ENCODE assay signal across 13 cellular contexts in genomic region chr17:69819316-69820087, GRCh38.
A peak's percentile ranks its signal among the peaks of the same experiment; 100 is the strongest.
DNase-seq lines count a peak whose midpoint lies in the region; ATAC-seq and TF ChIP-seq lines count a peak whose summit lies in the region.
"Had no signal": no experiment of that assay in that cellular context is flagged by ENCODE, and none has a peak within 500 bp of the region (broad histone marks: within the 10 kb centered on the region; RNA-seq: fewer than 3 reads in every experiment).

No MANE protein-coding gene starts in this region.

- peaks cover 1% of the 10 kb centered on the region for H3K27me3 Mint-ChIP-seq in GM23338 (ENCODE audit: insufficient read depth, low read depth, poor library complexity)
- H3K27me3 Mint-ChIP-seq: activated CD4-positive, alpha-beta T cell treated with anti-CD3 and anti-CD28 coated beads, Interleukin-2, amount 10 ng/mL, durations not matched to agents 7 days and 5 days had no signal

- peaks cover 14% of the 10 kb centered on the region for H3K9me3 Mint-ChIP-seq in GM23338

- no peaks in the 10 kb centered on the region for H3F3A ChIP-seq in GM23338 (replicated peaks; ENCODE audit: low read depth)

- H3K79me2 ChIP-seq in GM23338 (replicated peaks; ENCODE audit: insufficient read depth), result no peaks in the 10 kb centered on the region

- no peaks in the 10 kb centered on the region for H3K36me3 ChIP-seq in GM23338 (ENCODE audit: insufficient read depth)

- H3K4me3 Mint-ChIP-seq in GM23338, result no peak overlapping the region
- H3K4me3 Mint-ChIP-seq: activated CD4-positive, alpha-beta T cell treated with anti-CD3 and anti-CD28 coated beads, Interleukin-2, amount 10 ng/mL, durations not matched to agents 7 days and 5 days had no signal

- H3K27me3 ChIP-seq in GM23338 (ENCODE audit: insufficient read depth), result no peaks in the 10 kb centered on the region

- H2AFZ ChIP-seq in GM23338, result no peak overlapping the region

- H3K4me1 Mint-ChIP-seq in GM23338, result no peaks in the 10 kb centered on the region
- H3K4me1 Mint-ChIP-seq: activated CD4-positive, alpha-beta T cell treated with anti-CD3 and anti-CD28 coated beads, Interleukin-2, amount 10 ng/mL, durations not matched to agents 7 days and 5 days had no signal

- H4K20me1 ChIP-seq in GM23338 (replicated peaks; ENCODE audit: insufficient read depth), result no peaks in the 10 kb centered on the region

- DNase-seq in AG08396 (ENCODE audit: low spot score) (peak; percentile 34), HCEC 1CT (peak; percentile 48), astrocyte of the hippocampus (ENCODE audit: low read depth, low spot score) (peak; percentile 67), hepatic stellate cell (ENCODE audit: low spot score) (peak; percentile 26), GM23338 (ENCODE audit: low spot score) (no peak)
- DNase-seq: activated CD4-positive, alpha-beta T cell treated with anti-CD3 and anti-CD28 coated beads, Interleukin-2, amount 10 ng/mL, durations not matched to agents 7 days and 5 days; anterior cingulate cortex; NK-92 treated with Interleukin-12 subunit alpha and Interleukin-12 subunit beta, amount 100 ng/mL, for 24 hours; stimulated activated CD4-positive, alpha-beta T cell treated with anti-CD3 and anti-CD28 coated beads, Interleukin-2, amount 100 ng/mL, for 24 hours had no signal

- H3K9me2 ChIP-seq in GM23338 (ENCODE audit: insufficient read depth), result no peaks in the 10 kb centered on the region

- no peaks in the 10 kb centered on the region; the same call in 2 of the 3 replicates for H3K36me3 Mint-ChIP-seq in GM23338 (ENCODE audit: low read depth)

- H3K27ac ChIP-seq in GM23338 (ENCODE audit: low read depth), result no peak overlapping the region

- H3K4me3 ChIP-seq in GM23338, result no peak overlapping the region

- H3K4me2 ChIP-seq in GM23338, result no peak overlapping the region

- ATAC-seq in GM21723 (IDR thresholded peaks at IDR 0.05; ENCODE audit: unreplicated experiment) (no peak), GM23338 (no peak), GM18519 (IDR thresholded peaks at IDR 0.05; ENCODE audit: low FRiP score, unreplicated experiment) (no peak), HG03457 (IDR thresholded peaks at IDR 0.05; ENCODE audit: unreplicated experiment) (no peak)
- ATAC-seq: sciatic nerve had no signal

- TF ChIP-seq CTCF in GM23338 (conservative IDR thresholded peaks at IDR 0.05; ENCODE audit: low read depth in 2 of 2), result no peak

- no peak overlapping the region for H3K27ac Mint-ChIP-seq in GM23338
- H3K27ac Mint-ChIP-seq: activated CD4-positive, alpha-beta T cell treated with anti-CD3 and anti-CD28 coated beads, Interleukin-2, amount 10 ng/mL, durations not matched to agents 7 days and 5 days had no signal

- no peaks in the 10 kb centered on the region for H3K4me1 ChIP-seq in GM23338 (ENCODE audit: insufficient read depth)

TF ChIP-seq in GM23338, 12 proteins besides CTCF, POLR2A, EP300 and RAD21 (continues in another document):
- no peak for TF ChIP-seq ZNF331 (CRISPR knock-in tag; IDR thresholded peaks at IDR 0.05; ENCODE audit: low read depth)
- no peak for TF ChIP-seq REST (IDR thresholded peaks at IDR 0.05; ENCODE audit: unreplicated experiment)
- no peak for TF ChIP-seq EZH2 (IDR thresholded peaks at IDR 0.05; ENCODE audit: low read depth, unreplicated experiment)
- TF ChIP-seq CREB1 (CRISPR knock-in tag; IDR thresholded peaks at IDR 0.05; ENCODE audit: low read depth), result no peak
- TF ChIP-seq ETS1 (IDR thresholded peaks at IDR 0.05), result no peak
- no peak for TF ChIP-seq JUNB (IDR thresholded peaks at IDR 0.05; ENCODE audit: unreplicated experiment)
- TF ChIP-seq ZNF114 (CRISPR knock-in tag; IDR thresholded peaks at IDR 0.05), result no peak
- TF ChIP-seq EZH2phosphoT487 (IDR thresholded peaks at IDR 0.05; ENCODE audit: unreplicated experiment), result no peak
- TF ChIP-seq POLR2AphosphoS5 (IDR thresholded peaks at IDR 0.05; ENCODE audit: low read depth), result no peak
- no peak for TF ChIP-seq STAT1 (IDR thresholded peaks at IDR 0.05; ENCODE audit: unreplicated experiment)
